19 cellular contexts compared by ENCODE assay signal in the genomic region with DNA sequence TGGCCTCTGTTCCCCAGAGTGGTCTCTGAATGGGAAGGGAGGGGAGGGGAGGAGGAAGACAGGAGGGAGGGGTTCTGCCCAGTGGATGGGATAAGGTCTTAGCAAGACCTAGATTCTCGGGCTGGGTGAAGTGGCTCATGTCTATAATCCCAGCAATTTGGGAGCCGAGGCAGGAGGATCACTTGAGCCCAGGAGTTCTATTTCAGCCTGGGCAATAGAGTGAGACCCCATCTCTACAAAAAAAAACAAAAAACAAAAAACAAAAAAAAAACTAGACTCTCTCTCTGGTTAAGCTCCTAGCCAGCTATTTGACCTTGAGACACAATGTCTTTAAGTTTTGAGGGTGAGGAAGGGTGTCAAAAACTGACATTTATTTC. TPM values are rescaled to one million over a fixed set of nuclear protein-coding genes. Genes with fewer than 3 reads are reported as not detected.
DNase-seq lines count a peak whose midpoint lies in the region; ATAC-seq and TF ChIP-seq lines count a peak whose summit lies in the region.
"Had no signal": no experiment of that assay in that cellular context is flagged by ENCODE, and none has a peak within 500 bp of the region (broad histone marks: within the 10 kb centered on the region; RNA-seq: fewer than 3 reads in every experiment).

No MANE protein-coding gene starts in this region.

- TF ChIP-seq EP300 in sigmoid colon (IDR thresholded peaks at IDR 0.05), result no peak

- no peak overlapping the region for H2AFZ ChIP-seq in ACC112 (ENCODE audit: low read length, unreplicated experiment)

- no peaks in the 10 kb centered on the region for H3K79me2 ChIP-seq in ACC112 (ENCODE audit: control insufficient read depth, insufficient read depth, low read length, unreplicated experiment)

- H3K4me3 ChIP-seq in ACC112 (ENCODE audit: low read depth, low read length) (no peak overlapping the region), SJSA1 (no peak overlapping the region), esophagus squamous epithelium (no peak overlapping the region), sigmoid colon (no peak overlapping the region)
- H3K4me3 ChIP-seq: ovary had no signal

- TF ChIP-seq POLR2A in esophagus squamous epithelium (IDR thresholded peaks at IDR 0.05) (no peak), sigmoid colon (IDR thresholded peaks at IDR 0.05) (no peak)

- H3K9me3 ChIP-seq in SJSA1 (replicated peaks), result no peaks in the 10 kb centered on the region
- no peaks in the 10 kb centered on the region for H3K9me3 ChIP-seq in esophagus squamous epithelium
- no peaks in the 10 kb centered on the region for H3K9me3 ChIP-seq in sigmoid colon
- H3K9me3 ChIP-seq: ovary had no signal

- WGBS in esophagus squamous epithelium, 2 donors, result 73 to 93% methylated on average over 2 of the region's 2 CpGs
- 83 to 88% methylated on average over 2 of the region's 2 CpGs for WGBS in sigmoid colon, 2 donors

- TF ChIP-seq CTCF in esophagus squamous epithelium (IDR thresholded peaks at IDR 0.05) (no peak), sigmoid colon (IDR thresholded peaks at IDR 0.05) (no peak)

- H3K36me3 ChIP-seq in ACC112 (ENCODE audit: insufficient read depth, low read length), result no peaks in the 10 kb centered on the region
- no peaks in the 10 kb centered on the region for H3K36me3 ChIP-seq in SJSA1
- no peaks in the 10 kb centered on the region for H3K36me3 ChIP-seq in esophagus squamous epithelium
- no peaks in the 10 kb centered on the region for H3K36me3 ChIP-seq in sigmoid colon
- H3K36me3 ChIP-seq: ovary had no signal

- H3K27ac ChIP-seq in ACC112 (ENCODE audit: low read depth, low read length) (peak overlapping the region; percentile 90), SJSA1 (peak overlapping the region; percentile 94), esophagus squamous epithelium (peak overlapping the region; percentile 53 to 87 (median 76)), sigmoid colon (peak overlapping the region; percentile 8 to 75 (median 34))
- H3K27ac ChIP-seq: ovary had no signal

- H3K27me3 ChIP-seq in ACC112 (ENCODE audit: insufficient read depth, low read length) (no peaks in the 10 kb centered on the region), SJSA1 (replicated peaks) (no peaks in the 10 kb centered on the region), esophagus squamous epithelium (no peaks in the 10 kb centered on the region), sigmoid colon (no peaks in the 10 kb centered on the region)
- H3K27me3 ChIP-seq: ovary had no signal

- H3K4me1 ChIP-seq in ACC112 (ENCODE audit: control insufficient read depth, insufficient read depth, low read length, unreplicated experiment) (peaks cover 56% of the 10 kb centered on the region), SJSA1 (replicated peaks) (peaks cover 75% of the 10 kb centered on the region), esophagus squamous epithelium (peaks cover 25 to 84% (median 58%) of the 10 kb centered on the region in 3 donors), sigmoid colon (peaks cover 0 to 45% (median 31%) of the 10 kb centered on the region in 4 donors)

- ATAC-seq in HG03571 (IDR thresholded peaks at IDR 0.05; ENCODE audit: unreplicated experiment), result no peak
- no peak for ATAC-seq in HG02938 (IDR thresholded peaks at IDR 0.05; ENCODE audit: unreplicated experiment)
- ATAC-seq: activated CD8-positive, alpha-beta memory T cell treated with anti-CD3 and anti-CD28 coated beads, Interleukin-2, amount 10 ng/mL, durations not matched to agents 7 days and 5 days; T-cell had no signal

- DNase-seq in SJSA1 (ENCODE audit: low read depth in 1 of 2, low spot score in 2 of 2), result no peak
- no peak for DNase-seq in esophagus squamous epithelium (lab: John Stamatoyannopoulos, UW)
- DNase-seq in sigmoid colon, result no peak
- DNase-seq in stimulated activated CD4-positive, alpha-beta T cell treated with anti-CD3 and anti-CD28 coated beads, Interleukin-1b, Interleukin-23, amount 100 ng/mL, for 48 hours, result no peak
- DNase-seq in central memory CD4-positive, alpha-beta T cell, result no peak
- DNase-seq: activated CD8-positive, alpha-beta memory T cell treated with anti-CD3 and anti-CD28 coated beads, Interleukin-2, amount 10 ng/mL, durations not matched to agents 7 days and 5 days; activated naive CD4-positive, alpha-beta T cell; effector CD8-positive, alpha-beta T cell; MM.1S; NCI-H2081 treated with DMSO at 0.1 percent for 48 hours; NCI-H524 treated with DMSO at 0.1 percent for 48 hours; ovary; T-cell had no signal

- intact Hi-C loops in esophagus squamous epithelium (cut with DNase I) (no loop called here), sigmoid colon (cut with DNase I) (no loop called here)

RNA-seq across cellular contexts. Expression of a gene that starts 11.4 kb away (rescaled TPM):
- 2.1 and 4.6 TPM in 2 replicates for total RNA-seq in SJSA1 (2014; rRNA removed; shearing (Covaris generic))
- 1 to 10 TPM in 1 of 4 donors, under 1 TPM in 3; 0.64 to 1.8 (median 0.78) TPM for total RNA-seq in esophagus squamous epithelium
- total RNA-seq in sigmoid colon, result 1 to 10 TPM in 2 of 4 donors, under 1 TPM in 2; 0.54 to 2.2 (median 1.3) TPM
- polyA plus RNA-seq in sigmoid colon, result 1 to 10 TPM; 3.6 to 4.6 (median 4.0) TPM

RNA-seq across cellular contexts. Expression of a gene that starts 37.5 kb away (rescaled TPM):
- 66.6 and 151 TPM in 2 replicates for total RNA-seq in SJSA1 (2014; rRNA removed; shearing (Covaris generic))
- total RNA-seq in esophagus squamous epithelium, result 10 to 100 TPM; 28.2 to 46.0 (median 29.4) TPM
- total RNA-seq in sigmoid colon, result 10 to 100 TPM; 28.1 to 53.2 (median 49.8) TPM
- polyA plus RNA-seq in sigmoid colon, result 100 to 1,000 TPM; 107 to 227 (median 175) TPM
- total RNA-seq: activated CD8-positive, alpha-beta memory T cell treated with anti-CD3 and anti-CD28 coated beads, Interleukin-2, amount 10 ng/mL, durations not matched to agents 7 days and 5 days had no signal

RNA-seq across cellular contexts. Expression of a gene that starts 51.4 kb away (rescaled TPM):
- total RNA-seq in SJSA1 (2014; rRNA removed; shearing (Covaris generic)), result 5.0 and 17.5 TPM in 2 replicates
- total RNA-seq in esophagus squamous epithelium, result 10 to 100 TPM; 22.4 to 36.0 (median 30.5) TPM
- 10 to 100 TPM; 20.4 to 38.5 (median 22.6) TPM for total RNA-seq in sigmoid colon
- 10 to 100 TPM in 1 of 3 donors, 1 to 10 TPM in 2; 7.4 to 28.3 (median 9.0) TPM for polyA plus RNA-seq in sigmoid colon

RNA-seq across cellular contexts. Expression of a gene that starts 53.8 kb away (rescaled TPM):
- not detected in 2 replicates for total RNA-seq in SJSA1 (2014; rRNA removed; shearing (Covaris generic))
- total RNA-seq in esophagus squamous epithelium (not detected), sigmoid colon (under 1 TPM in 1 of 4 donors, not detected in 3; 0.55 TPM)
- 10 to 100 TPM in 2 of 3 donors, 1 to 10 TPM in 1; 4.8 to 19.3 (median 17.3) TPM for polyA plus RNA-seq in sigmoid colon
- total RNA-seq: activated CD8-positive, alpha-beta memory T cell treated with anti-CD3 and anti-CD28 coated beads, Interleukin-2, amount 10 ng/mL, durations not matched to agents 7 days and 5 days; glomerular endothelial cell; HT1080; mesenteric fat pad; ovary; T-cell had no signal
- polyA plus RNA-seq: ovary had no signal

Comparison
In these comparisons a context has a peak if more than half of its experiments do, and no peak if none do; other contexts are left out.
1. H3K27ac ChIP-seq: peak in every context shown above with its lines; median percentile 94 in SJSA1; 90 in ACC112; 76 in esophagus squamous epithelium; 34 in sigmoid colon.